In the genomic region with DNA sequence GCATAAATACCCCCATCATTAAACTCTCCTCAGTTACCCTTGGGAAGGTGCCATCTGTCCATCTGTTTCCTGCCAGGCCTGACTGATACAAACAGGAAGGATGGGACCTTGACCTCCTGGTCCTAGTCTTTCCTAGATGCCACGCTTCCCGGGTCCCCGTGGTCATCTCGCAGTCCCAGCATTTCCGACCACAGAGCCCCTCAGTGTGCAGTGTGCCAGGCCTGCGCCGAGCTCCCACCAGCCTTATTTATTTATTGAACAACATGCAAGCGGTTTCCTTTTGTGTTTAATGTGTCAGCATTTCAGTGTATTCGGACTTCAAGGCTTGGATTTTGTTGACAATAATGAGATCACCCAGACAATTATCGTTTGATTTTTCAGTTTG, we compare ENCODE assay signal across 15 cellular contexts.
"Had no signal": no experiment of that assay in that cellular context is flagged by ENCODE, and none has a peak within 500 bp of the region (broad histone marks: within the 10 kb centered on the region; RNA-seq: fewer than 3 reads in every experiment).

No MANE protein-coding gene starts in this region.

- H3K4me3 Mint-ChIP-seq: activated CD8-positive, alpha-beta T cell treated with anti-CD3 and anti-CD28 coated beads for 36 hours; activated T-helper 17 cell treated with anti-CD3 and anti-CD28 coated beads, Interleukin-2, amount 50 U/mL, for 72 hours; stimulated activated naive CD8-positive, alpha-beta T cell treated with anti-CD3 and anti-CD28 coated beads, Interleukin-15, amount 100 ng/mL, for 72 hours had no signal

- H3K4me1 Mint-ChIP-seq: activated T-helper 17 cell treated with anti-CD3 and anti-CD28 coated beads, Interleukin-2, amount 50 U/mL, for 72 hours; stimulated activated naive CD8-positive, alpha-beta T cell treated with anti-CD3 and anti-CD28 coated beads, Interleukin-15, amount 100 ng/mL, for 72 hours had no signal

- H3K27me3 ChIP-seq: adrenal gland, colonic mucosa, hepatocyte, pancreas, testis had no signal

- H3K27ac ChIP-seq: adrenal gland, colonic mucosa, epithelial cell of prostate, hepatocyte, pancreas, testis had no signal

- H3K9me3 Mint-ChIP-seq: activated CD8-positive, alpha-beta T cell treated with anti-CD3 and anti-CD28 coated beads for 36 hours; activated T-helper 17 cell treated with anti-CD3 and anti-CD28 coated beads, Interleukin-2, amount 50 U/mL, for 72 hours; stimulated activated naive CD8-positive, alpha-beta T cell treated with anti-CD3 and anti-CD28 coated beads, Interleukin-15, amount 100 ng/mL, for 72 hours had no signal

- H3K9me3 ChIP-seq: adrenal gland, colonic mucosa, pancreas, testis had no signal

- ATAC-seq: activated CD8-positive, alpha-beta T cell treated with anti-CD3 and anti-CD28 coated beads for 36 hours; activated T-helper 17 cell treated with anti-CD3 and anti-CD28 coated beads, Interleukin-2, amount 50 U/mL, for 72 hours; pancreas; stimulated activated naive CD8-positive, alpha-beta T cell treated with anti-CD3 and anti-CD28 coated beads, Interleukin-15, amount 100 ng/mL, for 72 hours had no signal

- H3K4me1 ChIP-seq: adrenal gland, colonic mucosa, pancreas, testis had no signal

- H3K4me3 ChIP-seq: adrenal gland, colonic mucosa, hepatocyte, pancreas, testis had no signal

- DNase-seq: activated CD8-positive, alpha-beta T cell treated with anti-CD3 and anti-CD28 coated beads for 36 hours; activated naive CD4-positive, alpha-beta T cell treated with anti-CD3 and anti-CD28 coated beads, Interleukin-2, amount 50 U/mL, for 16 hours; activated T-cell treated with anti-CD3 and anti-CD28 coated beads for 4 hours; caudate nucleus; colonic mucosa; effector memory CD4-positive, alpha-beta T cell; pancreas; stimulated activated CD4-positive, alpha-beta T cell treated with anti-CD3 and anti-CD28 coated beads, Interleukin-4, amount 100 ng/mL, for 24 hours; stimulated activated naive CD8-positive, alpha-beta T cell treated with anti-CD3 and anti-CD28 coated beads, Interleukin-15, amount 100 ng/mL, for 72 hours; T-helper 2 cell; testis had no signal

- H3K27me3 Mint-ChIP-seq: activated CD8-positive, alpha-beta T cell treated with anti-CD3 and anti-CD28 coated beads for 36 hours; stimulated activated naive CD8-positive, alpha-beta T cell treated with anti-CD3 and anti-CD28 coated beads, Interleukin-15, amount 100 ng/mL, for 72 hours had no signal

- H3K36me3 ChIP-seq: adrenal gland, colonic mucosa, pancreas had no signal

- H3K27ac Mint-ChIP-seq: activated CD8-positive, alpha-beta T cell treated with anti-CD3 and anti-CD28 coated beads for 36 hours; activated T-helper 17 cell treated with anti-CD3 and anti-CD28 coated beads, Interleukin-2, amount 50 U/mL, for 72 hours; stimulated activated naive CD8-positive, alpha-beta T cell treated with anti-CD3 and anti-CD28 coated beads, Interleukin-15, amount 100 ng/mL, for 72 hours had no signal
